Comparison of ENCODE assay signal across 1 cellular context in the genomic region with DNA sequence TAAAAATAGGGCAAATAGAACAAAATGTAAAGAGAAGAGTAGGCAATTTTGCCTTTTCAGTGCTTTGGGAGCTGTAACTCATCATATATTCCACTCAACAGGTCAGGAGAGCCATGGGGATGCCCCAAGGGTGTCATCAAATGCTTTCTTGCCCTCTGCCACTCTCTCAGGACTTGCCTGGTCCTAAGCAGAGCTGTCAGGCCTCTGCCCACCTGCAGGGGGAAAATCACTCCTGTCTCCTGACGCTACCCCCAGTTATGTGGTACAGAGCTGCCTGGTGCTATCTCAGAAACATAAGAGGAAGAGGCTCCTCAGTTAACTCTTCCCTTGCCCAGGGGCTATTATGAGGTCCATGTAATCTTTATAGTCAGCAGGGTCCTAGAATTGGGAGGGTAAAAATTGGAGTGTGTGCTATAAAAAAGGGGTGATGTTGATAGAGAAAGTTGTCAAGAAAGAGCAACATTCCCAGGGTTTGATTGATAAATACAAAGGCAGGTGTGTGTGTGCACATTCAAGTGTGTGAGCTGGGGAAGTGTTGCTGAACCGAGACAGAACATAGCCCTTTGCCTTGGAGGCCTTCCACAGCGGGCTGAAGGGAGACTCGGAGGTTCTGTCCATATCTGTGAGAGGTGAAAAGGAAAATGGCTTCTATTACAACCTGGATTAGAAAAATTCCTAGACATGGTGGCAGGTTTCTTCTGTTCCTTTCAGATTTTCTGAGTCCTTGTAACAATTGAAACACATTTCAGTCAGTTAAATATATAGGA.
TF ChIP-seq lines count a peak whose summit lies in the region.

No MANE protein-coding gene starts in this region.

TF ChIP-seq in A549, 52 proteins besides CTCF, POLR2A, EP300 and RAD21 (continued from another document):
- TF ChIP-seq, protein P1, sequence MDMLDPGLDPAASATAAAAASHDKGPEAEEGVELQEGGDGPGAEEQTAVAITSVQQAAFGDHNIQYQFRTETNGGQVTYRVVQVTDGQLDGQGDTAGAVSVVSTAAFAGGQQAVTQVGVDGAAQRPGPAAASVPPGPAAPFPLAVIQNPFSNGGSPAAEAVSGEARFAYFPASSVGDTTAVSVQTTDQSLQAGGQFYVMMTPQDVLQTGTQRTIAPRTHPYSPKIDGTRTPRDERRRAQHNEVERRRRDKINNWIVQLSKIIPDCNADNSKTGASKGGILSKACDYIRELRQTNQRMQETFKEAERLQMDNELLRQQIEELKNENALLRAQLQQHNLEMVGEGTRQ (IDR thresholded peaks at IDR 0.05), result no peak
TF ChIP-seq in A549: peak in this region for 0.
